In genomic region chr10:113385021-113385975, GRCh38 we compare ENCODE assay signal across 9 cellular contexts.
DNase-seq lines count a peak whose midpoint lies in the region; ATAC-seq and TF ChIP-seq lines count a peak whose summit lies in the region.
"Had no signal": no experiment of that assay in that cellular context is flagged by ENCODE, and none has a peak within 500 bp of the region (broad histone marks: within the 10 kb centered on the region; RNA-seq: fewer than 3 reads in every experiment).

No MANE protein-coding gene starts in this region.

- no peak for TF ChIP-seq EP300 in sigmoid colon (IDR thresholded peaks at IDR 0.05)

- no peaks in the 10 kb centered on the region for H3K36me3 ChIP-seq in HAP-1 (replicated peaks)
- no peaks in the 10 kb centered on the region for H3K36me3 ChIP-seq in sigmoid colon

- H3K9me3 ChIP-seq in HAP-1 (no peaks in the 10 kb centered on the region), right cardiac atrium (ENCODE audit: control insufficient read depth, low read length) (no peaks in the 10 kb centered on the region), sigmoid colon (no peaks in the 10 kb centered on the region)

- in situ Hi-C loops in HAP-1 (cut with MboI; ENCODE audit: low sequenced_read_pairs): loop anchor here (10.0 kb wide), 1 partner anchor 820 kb away; no protein-coding TSS in a partner anchor

- WGBS in right cardiac atrium: 19% methylated on average over 18 of the region's 18 CpGs
- WGBS in sigmoid colon, 2 donors: 22 to 24% methylated on average over 18 of the region's 18 CpGs

- no peak for TF ChIP-seq POLR2A in sigmoid colon (IDR thresholded peaks at IDR 0.05)

- peak; percentile 74 to 83 (median 80) for TF ChIP-seq CTCF in sigmoid colon (IDR thresholded peaks at IDR 0.05)

- intact Hi-C loops in right cardiac atrium (cut with DNase I) (loop anchor here in 3 of 4 donors (10.0 kb wide), 5 partner anchors 210 to 910 kb away; no protein-coding TSS in a partner anchor), sigmoid colon (cut with DNase I) (loop anchor here (2.0 to 10.0 kb wide), 6 partner anchors 170 to 908 kb away; partner anchors contain the start of gene TCF7L2)

- DNase-seq in GDM1 (lab: John Stamatoyannopoulos, UW): peak; percentile 86
- DNase-seq in HAP-1 (ENCODE audit: low spot score in 2 of 2): peak; percentile 80 to 81
- DNase-seq in NAMALWA (ENCODE audit: low spot score): peak; percentile 74
- peak; percentile 24 for DNase-seq in T follicular helper cell (ENCODE audit: low read depth)
- peak in 57 of 58 donors; percentile 6 to 93 (median 79) for DNase-seq in anterior cingulate cortex (lab: John Stamatoyannopoulos, UW)
- peak; percentile 87 to 95 (median 93) for DNase-seq in right cardiac atrium
- DNase-seq in sigmoid colon: peak; percentile 96
- no peak for DNase-seq in mesenteric fat pad (ENCODE audit: low spot score)

- no peak overlapping the region for H3K4me3 ChIP-seq in HAP-1
- H3K4me3 ChIP-seq in right cardiac atrium (ENCODE audit: low read length): no peak overlapping the region
- no peak overlapping the region for H3K4me3 ChIP-seq in sigmoid colon
- H3K4me3 ChIP-seq: skin epidermis had no signal

- H3K27me3 ChIP-seq in HAP-1 (ENCODE audit: low read depth) (peaks cover 13% of the 10 kb centered on the region), right cardiac atrium (ENCODE audit: control insufficient read depth, insufficient read depth) (no peaks in the 10 kb centered on the region), sigmoid colon (no peaks in the 10 kb centered on the region)

- H3K27ac ChIP-seq in right cardiac atrium (ENCODE audit: low read length) (no peak overlapping the region), sigmoid colon (peak overlapping the region; percentile 11 to 54 (median 42))

- H3K4me1 ChIP-seq in HAP-1 (no peaks in the 10 kb centered on the region), right cardiac atrium (ENCODE audit: control insufficient read depth, insufficient read depth, low read length) (no peaks in the 10 kb centered on the region), sigmoid colon (peaks cover 0 to 56% (median 34%) of the 10 kb centered on the region in 4 donors)

- peak; percentile 98 for ATAC-seq in right cardiac atrium
